ENCODE assay signal across 1 cellular context in genomic region chr3:51620543-51620942, GRCh38.
TF ChIP-seq lines count a peak whose summit lies in the region.

No MANE protein-coding gene starts in this region.

TF ChIP-seq in GM23338, 12 proteins besides CTCF, POLR2A, EP300 and RAD21 (continued from another document):
- TF ChIP-seq, protein P1, sequence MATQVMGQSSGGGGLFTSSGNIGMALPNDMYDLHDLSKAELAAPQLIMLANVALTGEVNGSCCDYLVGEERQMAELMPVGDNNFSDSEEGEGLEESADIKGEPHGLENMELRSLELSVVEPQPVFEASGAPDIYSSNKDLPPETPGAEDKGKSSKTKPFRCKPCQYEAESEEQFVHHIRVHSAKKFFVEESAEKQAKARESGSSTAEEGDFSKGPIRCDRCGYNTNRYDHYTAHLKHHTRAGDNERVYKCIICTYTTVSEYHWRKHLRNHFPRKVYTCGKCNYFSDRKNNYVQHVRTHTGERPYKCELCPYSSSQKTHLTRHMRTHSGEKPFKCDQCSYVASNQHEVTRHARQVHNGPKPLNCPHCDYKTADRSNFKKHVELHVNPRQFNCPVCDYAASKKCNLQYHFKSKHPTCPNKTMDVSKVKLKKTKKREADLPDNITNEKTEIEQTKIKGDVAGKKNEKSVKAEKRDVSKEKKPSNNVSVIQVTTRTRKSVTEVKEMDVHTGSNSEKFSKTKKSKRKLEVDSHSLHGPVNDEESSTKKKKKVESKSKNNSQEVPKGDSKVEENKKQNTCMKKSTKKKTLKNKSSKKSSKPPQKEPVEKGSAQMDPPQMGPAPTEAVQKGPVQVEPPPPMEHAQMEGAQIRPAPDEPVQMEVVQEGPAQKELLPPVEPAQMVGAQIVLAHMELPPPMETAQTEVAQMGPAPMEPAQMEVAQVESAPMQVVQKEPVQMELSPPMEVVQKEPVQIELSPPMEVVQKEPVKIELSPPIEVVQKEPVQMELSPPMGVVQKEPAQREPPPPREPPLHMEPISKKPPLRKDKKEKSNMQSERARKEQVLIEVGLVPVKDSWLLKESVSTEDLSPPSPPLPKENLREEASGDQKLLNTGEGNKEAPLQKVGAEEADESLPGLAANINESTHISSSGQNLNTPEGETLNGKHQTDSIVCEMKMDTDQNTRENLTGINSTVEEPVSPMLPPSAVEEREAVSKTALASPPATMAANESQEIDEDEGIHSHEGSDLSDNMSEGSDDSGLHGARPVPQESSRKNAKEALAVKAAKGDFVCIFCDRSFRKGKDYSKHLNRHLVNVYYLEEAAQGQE (IDR thresholded peaks at IDR 0.05; ENCODE audit: unreplicated experiment), result no peak
